Comparison of ENCODE assay signal across 13 cellular contexts in genomic region chr1:27564710-27565649, GRCh38. TPM values are rescaled to one million over a fixed set of nuclear protein-coding genes. Genes with fewer than 3 reads are reported as not detected.
DNase-seq lines count a peak whose midpoint lies in the region; TF ChIP-seq lines count a peak whose summit lies in the region.
"Had no signal": no experiment of that assay in that cellular context is flagged by ENCODE, and none has a peak within 500 bp of the region (broad histone marks: within the 10 kb centered on the region; RNA-seq: fewer than 3 reads in every experiment).

No MANE protein-coding gene starts in this region.

- H3K9me3 ChIP-seq in BLaER1 (no peaks in the 10 kb centered on the region), WERI-Rb-1 (ENCODE audit: severe bottlenecking) (no peaks in the 10 kb centered on the region), left ventricle myocardium inferior (replicated peaks) (no peaks in the 10 kb centered on the region), prostate gland (no peaks in the 10 kb centered on the region)

- H3K4me3 ChIP-seq in BLaER1 (no peak overlapping the region), WERI-Rb-1 (ENCODE audit: low read depth, low read length) (no peak overlapping the region), left ventricle myocardium inferior (peak overlapping the region; percentile 40), prostate gland (no peak overlapping the region)

- 63% methylated on average over 26 of the region's 26 CpGs for WGBS in prostate gland

- H3K36me3 ChIP-seq in BLaER1 (peaks cover 14% of the 10 kb centered on the region), WERI-Rb-1 (no peaks in the 10 kb centered on the region; the same call in 1 of the 2 replicates), left ventricle myocardium inferior (no peaks in the 10 kb centered on the region), prostate gland (no peaks in the 10 kb centered on the region)

- peak overlapping the region; percentile 92 for H3K4me2 ChIP-seq in BLaER1

- H3K27me3 ChIP-seq in BLaER1, result no peaks in the 10 kb centered on the region
- no peaks in the 10 kb centered on the region for H3K27me3 ChIP-seq in WERI-Rb-1 (ENCODE audit: insufficient read depth, low read depth, severe bottlenecking)
- H3K27me3 ChIP-seq in left ventricle myocardium inferior (ENCODE audit: low read depth), result no peaks in the 10 kb centered on the region
- no peaks in the 10 kb centered on the region for H3K27me3 ChIP-seq in prostate gland (replicated peaks; ENCODE audit: insufficient read depth)

- H3K9ac ChIP-seq in BLaER1, result peak overlapping the region; percentile 59

- peaks cover 100% of the 10 kb centered on the region for H4K20me1 ChIP-seq in BLaER1

- DNase-seq in WERI-Rb-1 (no peak), left ventricle myocardium inferior (peak; percentile 70), prostate gland (ENCODE audit: low spot score) (no peak), epidermal melanocyte (ENCODE audit: insufficient read length, low spot score) (no peak), germinal center (ENCODE audit: low spot score) (no peak), medulla oblongata (ENCODE audit: extremely low spot score) (no peak)
- DNase-seq in activated effector memory CD4-positive, alpha-beta T cell treated with Interleukin-2 at 50 U/mL for 16 hours, result no peak
- DNase-seq: activated CD4-positive, alpha-beta T cell treated with anti-CD3 and anti-CD28 coated beads, Interleukin-2, amount 50 U/mL, for 1 hour; activated naive CD8-positive, alpha-beta T cell treated with anti-CD3 and anti-CD28 coated beads for 36 hours; AML-193; SHP77 treated with DMSO at 0.1 percent for 48 hours; stimulated activated CD4-positive, alpha-beta T cell treated with anti-CD3 and anti-CD28 coated beads, Interleukin-2, amount 100 ng/mL, for 48 hours had no signal

- H3K27ac ChIP-seq in BLaER1, result peak overlapping the region; percentile 76
- peak overlapping the region; percentile 65 for H3K27ac ChIP-seq in WERI-Rb-1
- H3K27ac ChIP-seq in left ventricle myocardium inferior (replicated peaks), result peak overlapping the region; percentile 97
- peak overlapping the region; percentile 48 to 51 for H3K27ac ChIP-seq in prostate gland

- TF ChIP-seq POLR2A in prostate gland (IDR thresholded peaks at IDR 0.05), result no peak

- intact Hi-C loops in left ventricle myocardium inferior (cut with micrococcal nuclease), result no loop called here
- intact Hi-C loops in prostate gland (cut with DNase I), result loop anchor here (5.0 kb wide), 1 partner anchor 38 kb away; no protein-coding TSS in a partner anchor

- no peak for TF ChIP-seq CTCF in WERI-Rb-1 (IDR thresholded peaks at IDR 0.05; ENCODE audit: low read depth, low read length)
- TF ChIP-seq CTCF in left ventricle myocardium inferior (IDR thresholded peaks at IDR 0.05; ENCODE audit: borderline replicate concordance), result no peak
- TF ChIP-seq CTCF in prostate gland (IDR thresholded peaks at IDR 0.05), result no peak

- peaks cover 100% of the 10 kb centered on the region for H3K4me1 ChIP-seq in BLaER1
- H3K4me1 ChIP-seq in left ventricle myocardium inferior, result peaks cover 100% of the 10 kb centered on the region
- peaks cover 26% of the 10 kb centered on the region for H3K4me1 ChIP-seq in prostate gland (replicated peaks)

RNA-seq across cellular contexts. Expression of gene AHDC1, which starts 39.0 kb away (rescaled TPM):
- total RNA-seq in left ventricle myocardium inferior (40.1 TPM), prostate gland (10 to 100 TPM; 27.1 to 83.7 TPM)
